1 cellular context compared by ENCODE assay signal in genomic region chr14:99807413-99808132, GRCh38.
TF ChIP-seq lines count a peak whose summit lies in the region.

No MANE protein-coding gene starts in this region.

TF ChIP-seq in GM23338, 12 proteins besides CTCF, POLR2A, EP300 and RAD21 (continued from another document):
- TF ChIP-seq ZNF462 (CRISPR knock-in tag; IDR thresholded peaks at IDR 0.05) (no peak), CREB1 (CRISPR knock-in tag; IDR thresholded peaks at IDR 0.05; ENCODE audit: low read depth) (no peak), NANOG (IDR thresholded peaks at IDR 0.05; ENCODE audit: borderline replicate concordance) (no peak), POLR2AphosphoS5 (IDR thresholded peaks at IDR 0.05; ENCODE audit: low read depth) (no peak), ZNF114 (CRISPR knock-in tag; IDR thresholded peaks at IDR 0.05) (no peak), ETS1 (IDR thresholded peaks at IDR 0.05) (no peak), JUNB (IDR thresholded peaks at IDR 0.05; ENCODE audit: unreplicated experiment) (no peak), STAT1 (IDR thresholded peaks at IDR 0.05; ENCODE audit: unreplicated experiment) (no peak), EZH2phosphoT487 (IDR thresholded peaks at IDR 0.05; ENCODE audit: unreplicated experiment) (no peak)
